ENCODE assay signal across 13 cellular contexts in the genomic region with DNA sequence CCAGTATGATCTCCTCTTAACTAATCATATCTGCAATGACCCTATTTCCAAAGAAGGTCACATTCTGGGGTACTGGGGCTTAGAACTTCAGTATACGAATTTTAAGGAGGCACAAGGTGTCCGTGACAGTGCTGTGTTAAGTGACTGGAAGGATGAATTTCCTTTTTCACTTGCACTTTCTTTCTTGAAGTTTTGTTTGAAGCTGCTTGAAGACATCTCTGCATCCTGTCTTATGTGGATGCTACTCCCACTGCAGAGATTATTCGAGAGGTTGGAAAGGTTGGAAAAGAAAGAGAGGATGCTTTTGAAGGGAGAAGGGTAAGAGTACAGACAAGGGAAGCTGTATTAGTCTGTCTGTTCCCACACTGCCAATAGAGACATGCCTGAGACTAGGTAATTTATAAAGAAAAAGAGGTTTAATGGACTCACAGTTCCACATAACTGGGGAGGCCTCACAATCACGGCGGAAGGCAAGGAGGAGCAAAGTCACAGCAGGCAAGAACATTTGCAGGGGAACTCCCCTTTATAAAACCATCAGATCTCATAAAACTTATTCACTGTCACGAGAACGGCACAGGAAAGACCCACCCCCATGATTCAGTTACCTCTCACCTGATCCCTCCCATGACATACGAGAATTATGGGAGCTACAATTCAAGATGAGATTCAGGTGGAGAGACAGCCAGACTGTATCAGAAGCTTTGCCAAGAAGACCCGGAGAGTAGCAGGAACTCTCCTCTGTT. TPM values are rescaled to one million over a fixed set of nuclear protein-coding genes. Genes with fewer than 3 reads are reported as not detected.
DNase-seq lines count a peak whose midpoint lies in the region; ATAC-seq and TF ChIP-seq lines count a peak whose summit lies in the region.
"Had no signal": no experiment of that assay in that cellular context is flagged by ENCODE, and none has a peak within 500 bp of the region (broad histone marks: within the 10 kb centered on the region; RNA-seq: fewer than 3 reads in every experiment).

No MANE protein-coding gene starts in this region.

- no peak for TF ChIP-seq CTCF in GM23338 (conservative IDR thresholded peaks at IDR 0.05; ENCODE audit: low read depth in 2 of 2)

- peak overlapping the region; percentile 75 for H3K27ac Mint-ChIP-seq in activated CD8-positive, alpha-beta memory T cell treated with anti-CD3 and anti-CD28 coated beads, Interleukin-2, amount 10 ng/mL, durations not matched to agents 7 days and 5 days
- peak overlapping the region; percentile 75 for H3K27ac Mint-ChIP-seq in activated T-helper 1 cell treated with anti-CD3 and anti-CD28 coated beads, Interleukin-12 subunit alpha, Interleukin-12 subunit beta, Interleukin-2, Interleukin-4 antibody, amounts not matched to agents 30 ng/mL and 10 ng/mL and 1 ng/mL, durations not matched to agents 14 hours and 24 hours and 36 hours
- H3K27ac Mint-ChIP-seq in GM23338, result no peak overlapping the region
- H3K27ac Mint-ChIP-seq: naive B cell had no signal

- H3K36me3 ChIP-seq in GM23338 (ENCODE audit: insufficient read depth), result no peaks in the 10 kb centered on the region

- H3K79me2 ChIP-seq in GM23338 (replicated peaks; ENCODE audit: insufficient read depth), result no peaks in the 10 kb centered on the region

- CTCF ChIA-PET in activated CD8-positive, alpha-beta memory T cell treated with anti-CD3 and anti-CD28 coated beads, Interleukin-2, amount 10 ng/mL, durations not matched to agents 7 days and 5 days (lab: Charles Lee), result interaction anchor here (1.0 to 5.9 kb wide), 2 partner anchors 17 to 47 kb away, joined by 3 to 43 read pairs; no protein-coding TSS in a partner anchor

- H3K36me3 Mint-ChIP-seq in activated CD8-positive, alpha-beta memory T cell treated with anti-CD3 and anti-CD28 coated beads, Interleukin-2, amount 10 ng/mL, durations not matched to agents 7 days and 5 days, result peaks cover 62% of the 10 kb centered on the region
- H3K36me3 Mint-ChIP-seq in activated T-helper 1 cell treated with anti-CD3 and anti-CD28 coated beads, Interleukin-12 subunit alpha, Interleukin-12 subunit beta, Interleukin-2, Interleukin-4 antibody, amounts not matched to agents 30 ng/mL and 10 ng/mL and 1 ng/mL, durations not matched to agents 14 hours and 24 hours and 36 hours (ENCODE audit: low read depth), result peaks cover 13% of the 10 kb centered on the region
- no peaks in the 10 kb centered on the region for H3K36me3 Mint-ChIP-seq in GM23338 (ENCODE audit: low read depth)
- H3K36me3 Mint-ChIP-seq: naive B cell had no signal

- H3K9me2 ChIP-seq in GM23338 (ENCODE audit: insufficient read depth), result no peaks in the 10 kb centered on the region

- peaks cover 11% of the 10 kb centered on the region for H3K27me3 Mint-ChIP-seq in activated CD8-positive, alpha-beta memory T cell treated with anti-CD3 and anti-CD28 coated beads, Interleukin-2, amount 10 ng/mL, durations not matched to agents 7 days and 5 days
- H3K27me3 Mint-ChIP-seq in activated T-helper 1 cell treated with anti-CD3 and anti-CD28 coated beads, Interleukin-12 subunit alpha, Interleukin-12 subunit beta, Interleukin-2, Interleukin-4 antibody, amounts not matched to agents 30 ng/mL and 10 ng/mL and 1 ng/mL, durations not matched to agents 14 hours and 24 hours and 36 hours (ENCODE audit: insufficient read depth), result peaks cover 17% of the 10 kb centered on the region
- peaks cover 6% of the 10 kb centered on the region for H3K27me3 Mint-ChIP-seq in GM23338 (ENCODE audit: insufficient read depth, low read depth, poor library complexity)

- peaks cover 63% of the 10 kb centered on the region for H3K4me1 Mint-ChIP-seq in activated CD8-positive, alpha-beta memory T cell treated with anti-CD3 and anti-CD28 coated beads, Interleukin-2, amount 10 ng/mL, durations not matched to agents 7 days and 5 days
- H3K4me1 Mint-ChIP-seq in activated T-helper 1 cell treated with anti-CD3 and anti-CD28 coated beads, Interleukin-12 subunit alpha, Interleukin-12 subunit beta, Interleukin-2, Interleukin-4 antibody, amounts not matched to agents 30 ng/mL and 10 ng/mL and 1 ng/mL, durations not matched to agents 14 hours and 24 hours and 36 hours (ENCODE audit: low read depth), result peaks cover 71% of the 10 kb centered on the region
- H3K4me1 Mint-ChIP-seq in GM23338, result peaks cover 13% of the 10 kb centered on the region

- no peak overlapping the region for H3K4me2 ChIP-seq in GM23338

- H4K20me1 ChIP-seq in GM23338 (replicated peaks; ENCODE audit: insufficient read depth), result no peaks in the 10 kb centered on the region

- intact Hi-C loops in activated T-helper 1 cell treated with anti-CD3 and anti-CD28 coated beads, Interleukin-12 subunit alpha, Interleukin-12 subunit beta, Interleukin-2, Interleukin-4 antibody, amounts not matched to agents 30 ng/mL and 10 ng/mL and 1 ng/mL, durations not matched to agents 14 hours and 24 hours and 36 hours (cut with micrococcal nuclease), result loop anchor here (1.0 kb wide), 1 partner anchor 78 kb away; no protein-coding TSS in a partner anchor
- intact Hi-C loops in left colon (cut with DNase I, micrococcal nuclease), result no loop called here

- in situ Hi-C loops in KBM-7 (cut with MboI; ENCODE audit: low pct_unique_long_range_greater_than_20kb, low sequenced_read_pairs), result no loop called here

- DNase-seq in activated CD8-positive, alpha-beta memory T cell treated with anti-CD3 and anti-CD28 coated beads, Interleukin-2, amount 10 ng/mL, durations not matched to agents 7 days and 5 days, result no peak
- DNase-seq in activated CD8-positive, alpha-beta memory T cell treated with anti-CD3 and anti-CD28 coated beads for 24 hours, result no peak
- DNase-seq in activated T-helper 1 cell treated with anti-CD3 and anti-CD28 coated beads, Interleukin-12 subunit alpha, Interleukin-12 subunit beta, Interleukin-2, Interleukin-4 antibody, amounts not matched to agents 30 ng/mL and 10 ng/mL and 1 ng/mL, durations not matched to agents 14 hours and 24 hours and 36 hours (ENCODE audit: low spot score), result peak; percentile 27
- DNase-seq in left colon (peak in 1 of 2 donors; percentile 41), GM23338 (ENCODE audit: low spot score) (no peak), KBM-7 (no peak), putamen (ENCODE audit: low spot score) (no peak)
- peak; percentile 51 for DNase-seq in stimulated activated naive CD4-positive, alpha-beta T cell treated with Interleukin-2 at 50 U/mL for 16 hours (lab: John Stamatoyannopoulos, UW)
- DNase-seq: Caco-2, cerebellar nuclear complex, left cardiac atrium, naive B cell had no signal

- peak overlapping the region; percentile 6 for H3K4me3 Mint-ChIP-seq in activated CD8-positive, alpha-beta memory T cell treated with anti-CD3 and anti-CD28 coated beads, Interleukin-2, amount 10 ng/mL, durations not matched to agents 7 days and 5 days
- peak overlapping the region; percentile 56 for H3K4me3 Mint-ChIP-seq in activated T-helper 1 cell treated with anti-CD3 and anti-CD28 coated beads, Interleukin-12 subunit alpha, Interleukin-12 subunit beta, Interleukin-2, Interleukin-4 antibody, amounts not matched to agents 30 ng/mL and 10 ng/mL and 1 ng/mL, durations not matched to agents 14 hours and 24 hours and 36 hours
- no peak overlapping the region for H3K4me3 Mint-ChIP-seq in GM23338

- H3F3A ChIP-seq in GM23338 (replicated peaks; ENCODE audit: low read depth), result no peaks in the 10 kb centered on the region

- peaks cover 20% of the 10 kb centered on the region for H3K27me3 ChIP-seq in GM23338 (ENCODE audit: insufficient read depth)

- ATAC-seq in activated CD8-positive, alpha-beta memory T cell treated with anti-CD3 and anti-CD28 coated beads, Interleukin-2, amount 10 ng/mL, durations not matched to agents 7 days and 5 days, result no peak
- peak; percentile 34 for ATAC-seq in left colon
- no peak for ATAC-seq in GM23338
- ATAC-seq: left cardiac atrium, sciatic nerve had no signal

- no peak overlapping the region for H3K27ac ChIP-seq in GM23338 (ENCODE audit: low read depth)

- peaks cover 8% of the 10 kb centered on the region for H3K4me1 ChIP-seq in GM23338 (ENCODE audit: insufficient read depth)
- H3K4me1 ChIP-seq: Caco-2 had no signal

- H2AFZ ChIP-seq in GM23338, result no peak overlapping the region

- H3K9me3 Mint-ChIP-seq in activated CD8-positive, alpha-beta memory T cell treated with anti-CD3 and anti-CD28 coated beads, Interleukin-2, amount 10 ng/mL, durations not matched to agents 7 days and 5 days (ENCODE audit: low read depth), result peaks cover 2% of the 10 kb centered on the region
- H3K9me3 Mint-ChIP-seq in activated T-helper 1 cell treated with anti-CD3 and anti-CD28 coated beads, Interleukin-12 subunit alpha, Interleukin-12 subunit beta, Interleukin-2, Interleukin-4 antibody, amounts not matched to agents 30 ng/mL and 10 ng/mL and 1 ng/mL, durations not matched to agents 14 hours and 24 hours and 36 hours, result no peaks in the 10 kb centered on the region
- no peaks in the 10 kb centered on the region; the same call in 2 of the 3 replicates for H3K9me3 Mint-ChIP-seq in GM23338
- H3K9me3 Mint-ChIP-seq: naive B cell had no signal

- no peak overlapping the region for H3K4me3 ChIP-seq in GM23338

RNA-seq across cellular contexts. Expression of a gene that starts 3.6 kb away (rescaled TPM):
- total RNA-seq in activated CD8-positive, alpha-beta memory T cell treated with anti-CD3 and anti-CD28 coated beads, Interleukin-2, amount 10 ng/mL, durations not matched to agents 7 days and 5 days, result 10 to 100 TPM; 20.0 to 35.5 TPM
- 14.4 and 16.6 TPM in 2 replicates for total RNA-seq in activated T-helper 1 cell treated with anti-CD3 and anti-CD28 coated beads, Interleukin-12 subunit alpha, Interleukin-12 subunit beta, Interleukin-2, Interleukin-4 antibody, amounts not matched to agents 30 ng/mL and 10 ng/mL and 1 ng/mL, durations not matched to agents 14 hours and 24 hours and 36 hours
- total RNA-seq in left colon, result 10 to 100 TPM; 20.7 to 21.2 TPM
- 12.5 and 14.7 TPM in 2 replicates for total RNA-seq in GM23338 (2014; rRNA removed; shearing (Covaris generic))
- polyA plus RNA-seq in GM23338 (2016; fragmentation: Nextera tagmentation; extraction: Ambion mirVana), result 2.8 and 2.9 TPM in 2 replicates

RNA-seq across cellular contexts. Expression of a gene that starts 36.0 kb away (rescaled TPM):
- total RNA-seq in activated CD8-positive, alpha-beta memory T cell treated with anti-CD3 and anti-CD28 coated beads, Interleukin-2, amount 10 ng/mL, durations not matched to agents 7 days and 5 days, result 100 to 1,000 TPM in 1 of 2 experiments, 10 to 100 TPM in 1; 83.0 to 183 TPM
- 2.2 and 2.4 TPM in 2 replicates for total RNA-seq in activated T-helper 1 cell treated with anti-CD3 and anti-CD28 coated beads, Interleukin-12 subunit alpha, Interleukin-12 subunit beta, Interleukin-2, Interleukin-4 antibody, amounts not matched to agents 30 ng/mL and 10 ng/mL and 1 ng/mL, durations not matched to agents 14 hours and 24 hours and 36 hours
- total RNA-seq in left colon, result 10 to 100 TPM in 1 of 2 donors, 1 to 10 TPM in 1; 7.8 to 10.9 TPM
- total RNA-seq in GM23338 (2014; rRNA removed; shearing (Covaris generic)), result 0.10 TPM in 1 of 2 replicates, not detected in the other
- not detected in 2 replicates for polyA plus RNA-seq in GM23338 (2016; fragmentation: Nextera tagmentation; extraction: Ambion mirVana)

RNA-seq across cellular contexts. Expression of a gene that starts 47.9 kb away (rescaled TPM):
- total RNA-seq in activated CD8-positive, alpha-beta memory T cell treated with anti-CD3 and anti-CD28 coated beads, Interleukin-2, amount 10 ng/mL, durations not matched to agents 7 days and 5 days, result 100 to 1,000 TPM in 1 of 2 experiments, 10 to 100 TPM in 1; 81.3 to 164 TPM
- total RNA-seq in activated T-helper 1 cell treated with anti-CD3 and anti-CD28 coated beads, Interleukin-12 subunit alpha, Interleukin-12 subunit beta, Interleukin-2, Interleukin-4 antibody, amounts not matched to agents 30 ng/mL and 10 ng/mL and 1 ng/mL, durations not matched to agents 14 hours and 24 hours and 36 hours, result 4.1 and 7.4 TPM in 2 replicates
- 10 to 100 TPM in 1 of 2 donors, 1 to 10 TPM in 1; 4.6 to 12.0 TPM for total RNA-seq in left colon
- total RNA-seq in GM23338 (2014; rRNA removed; shearing (Covaris generic)), result 0.12 and 0.56 TPM in 2 replicates
- 0.13 and 0.35 TPM in 2 replicates for polyA plus RNA-seq in GM23338 (2016; fragmentation: Nextera tagmentation; extraction: Ambion mirVana)

Comparison
In these comparisons a context has a peak if more than half of its experiments do, and no peak if none do; other contexts are left out.
1. DNase-seq: peak in activated T-helper 1 cell treated with anti-CD3 and anti-CD28 coated beads, Interleukin-12 subunit alpha, Interleukin-12 subunit beta, Interleukin-2, Interleukin-4 antibody, amounts not matched to agents 30 ng/mL and 10 ng/mL and 1 ng/mL, durations not matched to agents 14 hours and 24 hours and 36 hours (single experiment) and stimulated activated naive CD4-positive, alpha-beta T cell treated with Interleukin-2 at 50 U/mL for 16 hours (single experiment); none in activated CD8-positive, alpha-beta memory T cell treated with anti-CD3 and anti-CD28 coated beads, Interleukin-2, amount 10 ng/mL, durations not matched to agents 7 days and 5 days (single experiment), activated CD8-positive, alpha-beta memory T cell treated with anti-CD3 and anti-CD28 coated beads for 24 hours (single experiment), GM23338 (single experiment), KBM-7 (single experiment) and putamen (single experiment).
2. RNA of a gene that starts 36.0 kb away (total RNA-seq): 83.0 to 183 TPM in activated CD8-positive, alpha-beta memory T cell treated with anti-CD3 and anti-CD28 coated beads, Interleukin-2, amount 10 ng/mL, durations not matched to agents 7 days and 5 days; 7.8 to 10.9 TPM in left colon, 2.2 to 2.4 TPM in activated T-helper 1 cell treated with anti-CD3 and anti-CD28 coated beads, Interleukin-12 subunit alpha, Interleukin-12 subunit beta, Interleukin-2, Interleukin-4 antibody, amounts not matched to agents 30 ng/mL and 10 ng/mL and 1 ng/mL, durations not matched to agents 14 hours and 24 hours and 36 hours and 0.10 TPM in GM23338; every median in the first group is over 4 times any median in the second.